Comparison of ENCODE assay signal across 1 cellular context in the genomic region with DNA sequence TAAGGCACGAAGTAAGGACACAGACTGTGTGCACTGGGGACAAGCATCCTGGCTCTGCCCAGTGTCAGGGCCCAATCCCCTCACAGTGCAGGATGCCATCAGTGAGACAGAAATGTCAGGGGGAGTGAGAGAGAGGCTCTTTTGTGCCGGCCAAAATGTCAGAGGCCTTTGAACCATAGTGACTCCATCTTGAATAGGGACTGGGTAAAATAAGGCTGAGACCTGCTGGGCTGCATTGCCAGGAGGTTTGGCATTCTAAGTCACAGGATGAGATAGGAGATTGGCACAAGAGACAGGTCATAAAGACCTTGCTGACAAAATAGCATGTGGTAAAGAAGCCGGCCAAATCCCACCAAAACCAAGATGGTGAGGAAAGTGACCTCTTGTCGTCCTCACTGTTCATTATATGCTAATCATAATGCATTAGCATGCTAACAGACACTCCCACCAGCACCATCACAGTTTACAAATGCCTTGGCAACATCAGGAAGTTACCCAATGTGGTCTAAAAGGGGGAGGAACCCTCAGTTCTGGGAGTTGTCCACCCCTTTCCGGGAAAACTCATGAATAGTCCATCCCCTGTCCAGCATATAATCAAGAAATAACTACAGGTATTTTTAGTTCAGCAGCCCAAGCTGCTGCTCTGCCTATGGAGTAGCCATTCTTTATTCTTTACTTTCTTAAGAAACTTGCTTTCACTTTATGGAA.
A peak's percentile ranks its signal among the peaks of the same experiment; 100 is the strongest.
TF ChIP-seq lines count a peak whose summit lies in the region.

No MANE protein-coding gene starts in this region.

TF ChIP-seq in K562, 482 proteins besides CTCF, POLR2A, EP300 and RAD21 (continued from another document and continues in another):
- TF ChIP-seq, protein P1, sequence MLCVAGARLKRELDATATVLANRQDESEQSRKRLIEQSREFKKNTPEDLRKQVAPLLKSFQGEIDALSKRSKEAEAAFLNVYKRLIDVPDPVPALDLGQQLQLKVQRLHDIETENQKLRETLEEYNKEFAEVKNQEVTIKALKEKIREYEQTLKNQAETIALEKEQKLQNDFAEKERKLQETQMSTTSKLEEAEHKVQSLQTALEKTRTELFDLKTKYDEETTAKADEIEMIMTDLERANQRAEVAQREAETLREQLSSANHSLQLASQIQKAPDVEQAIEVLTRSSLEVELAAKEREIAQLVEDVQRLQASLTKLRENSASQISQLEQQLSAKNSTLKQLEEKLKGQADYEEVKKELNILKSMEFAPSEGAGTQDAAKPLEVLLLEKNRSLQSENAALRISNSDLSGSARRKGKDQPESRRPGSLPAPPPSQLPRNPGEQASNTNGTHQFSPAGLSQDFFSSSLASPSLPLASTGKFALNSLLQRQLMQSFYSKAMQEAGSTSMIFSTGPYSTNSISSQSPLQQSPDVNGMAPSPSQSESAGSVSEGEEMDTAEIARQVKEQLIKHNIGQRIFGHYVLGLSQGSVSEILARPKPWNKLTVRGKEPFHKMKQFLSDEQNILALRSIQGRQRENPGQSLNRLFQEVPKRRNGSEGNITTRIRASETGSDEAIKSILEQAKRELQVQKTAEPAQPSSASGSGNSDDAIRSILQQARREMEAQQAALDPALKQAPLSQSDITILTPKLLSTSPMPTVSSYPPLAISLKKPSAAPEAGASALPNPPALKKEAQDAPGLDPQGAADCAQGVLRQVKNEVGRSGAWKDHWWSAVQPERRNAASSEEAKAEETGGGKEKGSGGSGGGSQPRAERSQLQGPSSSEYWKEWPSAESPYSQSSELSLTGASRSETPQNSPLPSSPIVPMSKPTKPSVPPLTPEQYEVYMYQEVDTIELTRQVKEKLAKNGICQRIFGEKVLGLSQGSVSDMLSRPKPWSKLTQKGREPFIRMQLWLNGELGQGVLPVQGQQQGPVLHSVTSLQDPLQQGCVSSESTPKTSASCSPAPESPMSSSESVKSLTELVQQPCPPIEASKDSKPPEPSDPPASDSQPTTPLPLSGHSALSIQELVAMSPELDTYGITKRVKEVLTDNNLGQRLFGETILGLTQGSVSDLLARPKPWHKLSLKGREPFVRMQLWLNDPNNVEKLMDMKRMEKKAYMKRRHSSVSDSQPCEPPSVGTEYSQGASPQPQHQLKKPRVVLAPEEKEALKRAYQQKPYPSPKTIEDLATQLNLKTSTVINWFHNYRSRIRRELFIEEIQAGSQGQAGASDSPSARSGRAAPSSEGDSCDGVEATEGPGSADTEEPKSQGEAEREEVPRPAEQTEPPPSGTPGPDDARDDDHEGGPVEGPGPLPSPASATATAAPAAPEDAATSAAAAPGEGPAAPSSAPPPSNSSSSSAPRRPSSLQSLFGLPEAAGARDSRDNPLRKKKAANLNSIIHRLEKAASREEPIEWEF (CRISPR knock-in tag; IDR thresholded peaks at IDR 0.05), result peak; percentile 87
- TF ChIP-seq SP2 (IDR thresholded peaks at IDR 0.05; ENCODE audit: extremely low read depth, low read depth, low read length, poor library complexity, severe bottlenecking) (no peak), THRAP3 (IDR thresholded peaks at IDR 0.05; ENCODE audit: borderline replicate concordance) (no peak), STAT5A (IDR thresholded peaks at IDR 0.05; ENCODE audit: borderline replicate concordance, low read length) (peak; percentile 95), ELF2 (CRISPR knock-in tag; IDR thresholded peaks at IDR 0.05) (no peak), ZNF76 (CRISPR knock-in tag; IDR thresholded peaks at IDR 0.05; ENCODE audit: borderline replicate concordance) (peak; percentile 91; the same call in 1 of the 2 replicates), MBD2 (IDR thresholded peaks at IDR 0.05; ENCODE audit: borderline replicate concordance, low read depth) (no peak), OTX1 (CRISPR knock-in tag; IDR thresholded peaks at IDR 0.05) (peak; percentile 77), KAT7 (CRISPR knock-in tag; IDR thresholded peaks at IDR 0.05; ENCODE audit: borderline replicate concordance) (no peak), ZNF24 (IDR thresholded peaks at IDR 0.05) (no peak), SMAD3 (CRISPR knock-in tag; conservative IDR thresholded peaks at IDR 0.05) (peak; percentile 93), ZNF197 (CRISPR knock-in tag; IDR thresholded peaks at IDR 0.05; ENCODE audit: low read depth) (peak; percentile 93), ZNF668 (CRISPR knock-in tag; IDR thresholded peaks at IDR 0.05) (peak; percentile 86), POLR2AphosphoS5 (IDR thresholded peaks at IDR 0.05; ENCODE audit: control insufficient read depth, insufficient read depth, low read depth, low read length) (no peak), EZH2 (IDR thresholded peaks at IDR 0.05; ENCODE audit: borderline replicate concordance, low read depth, low read length) (no peak), SMC3 (conservative IDR thresholded peaks at IDR 0.05; ENCODE audit: insufficient read depth, low read depth, low read length) (no peak), FOXM1 (IDR thresholded peaks at IDR 0.05; ENCODE audit: low read depth) (no peak), FOXM1 (CRISPR knock-in tag; IDR thresholded peaks at IDR 0.05; ENCODE audit: low read depth) (no peak), RBBP5 (IDR thresholded peaks at IDR 0.05; ENCODE audit: borderline replicate concordance, insufficient read depth, low read length, poor library complexity, severe bottlenecking) (no peak), CBX3 (IDR thresholded peaks at IDR 0.05; ENCODE audit: borderline replicate concordance in 1 of 2, low read length in 2 of 2) (no peak), CHD1 (IDR thresholded peaks at IDR 0.05; ENCODE audit: low read length) (no peak), POU5F1 (IDR thresholded peaks at IDR 0.05; ENCODE audit: borderline replicate concordance, low read depth, low read length, partially characterized antibody) (no peak), POLR2H (tag; IDR thresholded peaks at IDR 0.05; ENCODE audit: low read depth) (no peak), NFIC (IDR thresholded peaks at IDR 0.05) (no peak), SMARCB1 (IDR thresholded peaks at IDR 0.05; ENCODE audit: insufficient read length, low read depth) (no peak), CEBPG (CRISPR knock-in tag; IDR thresholded peaks at IDR 0.05) (peak; percentile 48; the same call in 1 of the 2 replicates), CEBPG (tag; conservative IDR thresholded peaks at IDR 0.05 in 1 of 2, IDR thresholded peaks at IDR 0.05 in 1 of 2) (peak; percentile 77 to 79), LCOR (CRISPR knock-in tag; IDR thresholded peaks at IDR 0.05) (no peak), CREB1 (IDR thresholded peaks at IDR 0.05) (no peak), CREB1 (CRISPR knock-in tag; IDR thresholded peaks at IDR 0.05) (no peak), ZZZ3 (IDR thresholded peaks at IDR 0.05) (no peak), SETDB1 (IDR thresholded peaks at IDR 0.05; ENCODE audit: low read length) (no peak), KLF6 (CRISPR knock-in tag; IDR thresholded peaks at IDR 0.05; ENCODE audit: borderline replicate concordance) (peak; percentile 95), GTF2E2 (tag; IDR thresholded peaks at IDR 0.05) (no peak), ZNF584 (CRISPR knock-in tag; IDR thresholded peaks at IDR 0.05; ENCODE audit: low read depth) (peak; percentile 82; the same call in 1 of the 2 replicates), ZC3H11A (IDR thresholded peaks at IDR 0.05; ENCODE audit: low read depth, low read length) (no peak), FIP1L1 (IDR thresholded peaks at IDR 0.05; ENCODE audit: low read depth, low read length, poor library complexity, severe bottlenecking) (no peak), CREM (IDR thresholded peaks at IDR 0.05; ENCODE audit: low read depth) (no peak), FOXK1 (CRISPR knock-in tag; IDR thresholded peaks at IDR 0.05; ENCODE audit: borderline replicate concordance) (no peak), GTF2A2 (tag; IDR thresholded peaks at IDR 0.05) (peak; percentile 87), STAT5B (CRISPR knock-in tag; IDR thresholded peaks at IDR 0.05) (peak; percentile 57; the same call in 1 of the 2 replicates), HNRNPK (IDR thresholded peaks at IDR 0.05; ENCODE audit: low read depth, low read length, poor library complexity, severe bottlenecking) (no peak), ERF (CRISPR knock-in tag; IDR thresholded peaks at IDR 0.05) (peak; percentile 98), EP400 (IDR thresholded peaks at IDR 0.05) (no peak), HSF4 (CRISPR knock-in tag; IDR thresholded peaks at IDR 0.05; ENCODE audit: borderline replicate concordance) (peak; percentile 54; the same call in 1 of the 2 replicates)
- TF ChIP-seq, protein P2, sequence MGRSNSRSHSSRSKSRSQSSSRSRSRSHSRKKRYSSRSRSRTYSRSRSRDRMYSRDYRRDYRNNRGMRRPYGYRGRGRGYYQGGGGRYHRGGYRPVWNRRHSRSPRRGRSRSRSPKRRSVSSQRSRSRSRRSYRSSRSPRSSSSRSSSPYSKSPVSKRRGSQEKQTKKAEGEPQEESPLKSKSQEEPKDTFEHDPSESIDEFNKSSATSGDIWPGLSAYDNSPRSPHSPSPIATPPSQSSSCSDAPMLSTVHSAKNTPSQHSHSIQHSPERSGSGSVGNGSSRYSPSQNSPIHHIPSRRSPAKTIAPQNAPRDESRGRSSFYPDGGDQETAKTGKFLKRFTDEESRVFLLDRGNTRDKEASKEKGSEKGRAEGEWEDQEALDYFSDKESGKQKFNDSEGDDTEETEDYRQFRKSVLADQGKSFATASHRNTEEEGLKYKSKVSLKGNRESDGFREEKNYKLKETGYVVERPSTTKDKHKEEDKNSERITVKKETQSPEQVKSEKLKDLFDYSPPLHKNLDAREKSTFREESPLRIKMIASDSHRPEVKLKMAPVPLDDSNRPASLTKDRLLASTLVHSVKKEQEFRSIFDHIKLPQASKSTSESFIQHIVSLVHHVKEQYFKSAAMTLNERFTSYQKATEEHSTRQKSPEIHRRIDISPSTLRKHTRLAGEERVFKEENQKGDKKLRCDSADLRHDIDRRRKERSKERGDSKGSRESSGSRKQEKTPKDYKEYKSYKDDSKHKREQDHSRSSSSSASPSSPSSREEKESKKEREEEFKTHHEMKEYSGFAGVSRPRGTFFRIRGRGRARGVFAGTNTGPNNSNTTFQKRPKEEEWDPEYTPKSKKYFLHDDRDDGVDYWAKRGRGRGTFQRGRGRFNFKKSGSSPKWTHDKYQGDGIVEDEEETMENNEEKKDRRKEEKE (IDR thresholded peaks at IDR 0.05; ENCODE audit: borderline replicate concordance in 1 of 2, control insufficient read depth in 1 of 2, low read depth in 2 of 2, low read length in 1 of 2), result no peak
- TF ChIP-seq, protein P3, sequence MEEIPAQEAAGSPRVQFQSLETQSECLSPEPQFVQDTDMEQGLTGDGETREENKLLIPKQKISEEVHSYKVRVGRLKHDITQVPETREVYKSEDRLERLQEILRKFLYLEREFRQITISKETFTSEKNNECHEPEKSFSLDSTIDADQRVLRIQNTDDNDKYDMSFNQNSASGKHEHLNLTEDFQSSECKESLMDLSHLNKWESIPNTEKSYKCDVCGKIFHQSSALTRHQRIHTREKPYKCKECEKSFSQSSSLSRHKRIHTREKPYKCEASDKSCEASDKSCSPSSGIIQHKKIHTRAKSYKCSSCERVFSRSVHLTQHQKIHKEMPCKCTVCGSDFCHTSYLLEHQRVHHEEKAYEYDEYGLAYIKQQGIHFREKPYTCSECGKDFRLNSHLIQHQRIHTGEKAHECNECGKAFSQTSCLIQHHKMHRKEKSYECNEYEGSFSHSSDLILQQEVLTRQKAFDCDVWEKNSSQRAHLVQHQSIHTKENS (CRISPR knock-in tag; IDR thresholded peaks at IDR 0.05), result no peak
- TF ChIP-seq, protein P4, sequence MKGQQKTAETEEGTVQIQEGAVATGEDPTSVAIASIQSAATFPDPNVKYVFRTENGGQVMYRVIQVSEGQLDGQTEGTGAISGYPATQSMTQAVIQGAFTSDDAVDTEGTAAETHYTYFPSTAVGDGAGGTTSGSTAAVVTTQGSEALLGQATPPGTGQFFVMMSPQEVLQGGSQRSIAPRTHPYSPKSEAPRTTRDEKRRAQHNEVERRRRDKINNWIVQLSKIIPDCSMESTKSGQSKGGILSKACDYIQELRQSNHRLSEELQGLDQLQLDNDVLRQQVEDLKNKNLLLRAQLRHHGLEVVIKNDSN (CRISPR knock-in tag; IDR thresholded peaks at IDR 0.05), result no peak
- TF ChIP-seq, protein P5, sequence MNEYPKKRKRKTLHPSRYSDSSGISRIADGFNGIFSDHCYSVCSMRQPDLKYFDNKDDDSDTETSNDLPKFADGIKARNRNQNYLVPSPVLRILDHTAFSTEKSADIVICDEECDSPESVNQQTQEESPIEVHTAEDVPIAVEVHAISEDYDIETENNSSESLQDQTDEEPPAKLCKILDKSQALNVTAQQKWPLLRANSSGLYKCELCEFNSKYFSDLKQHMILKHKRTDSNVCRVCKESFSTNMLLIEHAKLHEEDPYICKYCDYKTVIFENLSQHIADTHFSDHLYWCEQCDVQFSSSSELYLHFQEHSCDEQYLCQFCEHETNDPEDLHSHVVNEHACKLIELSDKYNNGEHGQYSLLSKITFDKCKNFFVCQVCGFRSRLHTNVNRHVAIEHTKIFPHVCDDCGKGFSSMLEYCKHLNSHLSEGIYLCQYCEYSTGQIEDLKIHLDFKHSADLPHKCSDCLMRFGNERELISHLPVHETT (CRISPR knock-in tag; conservative IDR thresholded peaks at IDR 0.05 in 1 of 2, IDR thresholded peaks at IDR 0.05 in 1 of 2), result peak in 1 of 2 experiments; percentile 94; a peak in 2 of 4 replicates
- TF ChIP-seq, protein P6, sequence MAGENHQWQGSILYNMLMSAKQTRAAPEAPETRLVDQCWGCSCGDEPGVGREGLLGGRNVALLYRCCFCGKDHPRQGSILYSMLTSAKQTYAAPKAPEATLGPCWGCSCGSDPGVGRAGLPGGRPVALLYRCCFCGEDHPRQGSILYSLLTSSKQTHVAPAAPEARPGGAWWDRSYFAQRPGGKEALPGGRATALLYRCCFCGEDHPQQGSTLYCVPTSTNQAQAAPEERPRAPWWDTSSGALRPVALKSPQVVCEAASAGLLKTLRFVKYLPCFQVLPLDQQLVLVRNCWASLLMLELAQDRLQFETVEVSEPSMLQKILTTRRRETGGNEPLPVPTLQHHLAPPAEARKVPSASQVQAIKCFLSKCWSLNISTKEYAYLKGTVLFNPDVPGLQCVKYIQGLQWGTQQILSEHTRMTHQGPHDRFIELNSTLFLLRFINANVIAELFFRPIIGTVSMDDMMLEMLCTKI (IDR thresholded peaks at IDR 0.05; ENCODE audit: partially characterized antibody), result no peak
- TF ChIP-seq, protein P7, sequence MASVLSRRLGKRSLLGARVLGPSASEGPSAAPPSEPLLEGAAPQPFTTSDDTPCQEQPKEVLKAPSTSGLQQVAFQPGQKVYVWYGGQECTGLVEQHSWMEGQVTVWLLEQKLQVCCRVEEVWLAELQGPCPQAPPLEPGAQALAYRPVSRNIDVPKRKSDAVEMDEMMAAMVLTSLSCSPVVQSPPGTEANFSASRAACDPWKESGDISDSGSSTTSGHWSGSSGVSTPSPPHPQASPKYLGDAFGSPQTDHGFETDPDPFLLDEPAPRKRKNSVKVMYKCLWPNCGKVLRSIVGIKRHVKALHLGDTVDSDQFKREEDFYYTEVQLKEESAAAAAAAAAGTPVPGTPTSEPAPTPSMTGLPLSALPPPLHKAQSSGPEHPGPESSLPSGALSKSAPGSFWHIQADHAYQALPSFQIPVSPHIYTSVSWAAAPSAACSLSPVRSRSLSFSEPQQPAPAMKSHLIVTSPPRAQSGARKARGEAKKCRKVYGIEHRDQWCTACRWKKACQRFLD (CRISPR knock-in tag; IDR thresholded peaks at IDR 0.05), result peak; percentile 93; the same call in 1 of the 2 replicates
- TF ChIP-seq, protein P8, sequence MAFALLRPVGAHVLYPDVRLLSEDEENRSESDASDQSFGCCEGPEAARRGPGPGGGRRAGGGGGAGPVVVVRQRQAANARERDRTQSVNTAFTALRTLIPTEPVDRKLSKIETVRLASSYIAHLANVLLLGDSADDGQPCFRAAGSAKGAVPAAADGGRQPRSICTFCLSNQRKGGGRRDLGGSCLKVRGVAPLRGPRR (CRISPR knock-in tag; IDR thresholded peaks at IDR 0.05), result peak; percentile 63; the same call in 1 of the 2 replicates
